8 cellular contexts compared by ENCODE assay signal in the genomic region with DNA sequence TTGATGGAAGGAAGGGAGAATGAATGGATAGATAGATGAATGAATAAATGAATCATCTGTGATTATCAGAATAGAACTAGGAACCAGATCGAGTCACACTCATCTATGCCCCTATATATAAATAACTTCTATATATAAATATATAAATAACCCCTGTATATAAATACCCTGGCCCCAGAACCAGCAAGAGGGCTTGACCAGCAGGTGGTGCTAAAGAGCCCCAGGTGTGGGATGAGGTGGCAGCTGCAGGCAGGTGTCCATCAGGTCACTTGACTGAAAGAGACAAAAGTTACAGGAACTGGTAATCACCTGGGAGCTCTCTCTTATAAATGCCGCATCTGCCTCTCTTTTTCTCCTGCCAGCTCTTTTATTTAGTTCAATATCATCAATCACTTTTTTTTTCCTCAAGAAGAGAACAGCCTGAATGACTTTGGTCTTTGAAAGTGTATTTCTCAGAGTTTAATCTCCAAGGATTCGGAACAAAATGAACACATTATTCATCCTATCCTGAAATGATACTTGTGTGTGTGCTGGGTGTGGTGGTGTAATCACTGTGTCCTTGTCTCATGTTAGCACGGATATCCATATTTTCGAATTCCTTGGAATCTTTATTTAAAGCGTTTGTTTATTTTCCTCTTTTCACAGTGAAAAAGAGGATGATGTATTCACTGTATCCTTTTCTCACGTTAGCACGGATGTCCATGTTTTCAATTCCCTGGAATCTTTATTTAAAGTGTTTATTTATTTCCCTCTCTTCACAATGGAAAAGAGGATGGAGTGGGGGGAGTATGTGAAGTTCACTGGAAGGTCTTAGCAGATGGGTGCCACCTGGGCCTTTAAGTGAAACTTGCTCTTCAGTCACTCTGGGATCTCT. TPM values are rescaled to one million over a fixed set of nuclear protein-coding genes. Genes with fewer than 3 reads are reported as not detected.
DNase-seq lines count a peak whose midpoint lies in the region; ATAC-seq and TF ChIP-seq lines count a peak whose summit lies in the region.

No MANE protein-coding gene starts in this region.

- H3K27me3 ChIP-seq in A673 (replicated peaks; ENCODE audit: insufficient read depth, low read depth, low read length, poor library complexity) (no peaks in the 10 kb centered on the region), colonic mucosa (no peaks in the 10 kb centered on the region), lower lobe of right lung (ENCODE audit: low read depth) (no peaks in the 10 kb centered on the region)

- DNase-seq in A673 (ENCODE audit: low spot score) (peak; percentile 52), NCI-H2029 treated with DMSO at 0.1 percent for 48 hours (lab: John Stamatoyannopoulos, UW) (peak; percentile 81), colonic mucosa (peak; percentile 87), lower lobe of right lung (peak; percentile 77)
- DNase-seq in activated CD4-positive, alpha-beta T cell treated with anti-CD3 and anti-CD28 coated beads for 36 hours, result peak; percentile 90
- peak; percentile 71 to 81 for DNase-seq in stimulated activated CD8-positive, alpha-beta memory T cell treated with anti-CD3 and anti-CD28 coated beads, Interleukin-2, amount 100 ng/mL, for 48 hours (ENCODE audit: low read depth in 2 of 2)

- H3K4me3 ChIP-seq in A673 (ENCODE audit: low read depth, low read length, poor library complexity, severe bottlenecking), result no peak overlapping the region
- H3K4me3 ChIP-seq in colonic mucosa, result no peak overlapping the region
- no peak overlapping the region for H3K4me3 ChIP-seq in lower lobe of right lung

- TF ChIP-seq CTCF in A673 (conservative IDR thresholded peaks at IDR 0.05; ENCODE audit: low read depth, low read length) (peak; percentile 81), colonic mucosa (IDR thresholded peaks at IDR 0.05) (peak; percentile 83), lower lobe of right lung (IDR thresholded peaks at IDR 0.05) (peak; percentile 83)

- CTCF ChIA-PET in A673 (lab: Charles Lee), result interaction anchor here (0.6 to 1.7 kb wide), 3 partner anchors 35 to 236 kb away, joined by 3 to 5 read pairs (median 3); partner anchors contain the start of gene ATG7
- CTCF ChIA-PET in activated CD4-positive, alpha-beta T cell treated with anti-CD3 and anti-CD28 coated beads for 36 hours (lab: Charles Lee), result interaction anchor here (0.8 to 4.9 kb wide), 11 partner anchors 13 to 415 kb away, joined by 3 to 46 read pairs (median 4); no protein-coding TSS in a partner anchor

- intact Hi-C loops in A673 (cut with micrococcal nuclease; ENCODE audit: unreplicated experiment) (loop anchor here (1.0 kb wide), 1 partner anchor 98 kb away; no protein-coding TSS in a partner anchor), colonic mucosa (cut with DNase I) (loop anchor here (5.0 kb wide), 1 partner anchor 100 kb away; no protein-coding TSS in a partner anchor), lower lobe of right lung (cut with DNase I) (no loop called here)
- intact Hi-C loops in activated CD4-positive, alpha-beta T cell treated with anti-CD3 and anti-CD28 coated beads for 36 hours (cut with DNase I, micrococcal nuclease), result loop anchor here (1.0 to 5.0 kb wide), 2 partner anchors 98 to 405 kb away; partner anchors contain the start of gene VGLL4 (in 2 of the 2)

- H3K4me1 Mint-ChIP-seq in activated CD4-positive, alpha-beta T cell treated with anti-CD3 and anti-CD28 coated beads for 36 hours, result peaks cover 46% of the 10 kb centered on the region

- H3K27ac Mint-ChIP-seq in activated CD4-positive, alpha-beta T cell treated with anti-CD3 and anti-CD28 coated beads for 36 hours, result no peak overlapping the region

- H3K4me1 ChIP-seq in A673 (ENCODE audit: insufficient read depth, low read length, poor library complexity, severe bottlenecking) (no peaks in the 10 kb centered on the region), colonic mucosa (no peaks in the 10 kb centered on the region), lower lobe of right lung (no peaks in the 10 kb centered on the region)

- no TSS peak for BruUV-seq in A673 (replicated peaks; lab: Mats Ljungman, UMichigan)

- no peaks in the 10 kb centered on the region for H3K9me3 ChIP-seq in A673 (ENCODE audit: low read depth, low read length, poor library complexity, severe bottlenecking)
- no peaks in the 10 kb centered on the region for H3K9me3 ChIP-seq in colonic mucosa
- H3K9me3 ChIP-seq in lower lobe of right lung, result no peaks in the 10 kb centered on the region

- peaks cover 23% of the 10 kb centered on the region for H3K27me3 Mint-ChIP-seq in activated CD4-positive, alpha-beta T cell treated with anti-CD3 and anti-CD28 coated beads for 36 hours

- H3K9ac ChIP-seq in colonic mucosa (ENCODE audit: low read depth in 2 of 2, low read length in 2 of 2), result no peak overlapping the region

- ATAC-seq in GM18517 (IDR thresholded peaks at IDR 0.05; ENCODE audit: unreplicated experiment) (peak; percentile 61), lower lobe of right lung (peak; percentile 79 to 84), HG03039 (IDR thresholded peaks at IDR 0.05; ENCODE audit: unreplicated experiment) (no peak)
- ATAC-seq in activated CD4-positive, alpha-beta T cell treated with anti-CD3 and anti-CD28 coated beads for 36 hours, result no peak

- POLR2A ChIA-PET in A673 (lab: Charles Lee; ENCODE audit: low non-redundant PET), result no interaction called here
- POLR2A ChIA-PET in activated CD4-positive, alpha-beta T cell treated with anti-CD3 and anti-CD28 coated beads for 36 hours (lab: Charles Lee), result no interaction called here

- H3K36me3 Mint-ChIP-seq in activated CD4-positive, alpha-beta T cell treated with anti-CD3 and anti-CD28 coated beads for 36 hours (ENCODE audit: low read depth), result peaks cover 2% of the 10 kb centered on the region

- H3K9me3 Mint-ChIP-seq in activated CD4-positive, alpha-beta T cell treated with anti-CD3 and anti-CD28 coated beads for 36 hours (ENCODE audit: low read depth), result peaks cover 9% of the 10 kb centered on the region

- H3K4me3 Mint-ChIP-seq in activated CD4-positive, alpha-beta T cell treated with anti-CD3 and anti-CD28 coated beads for 36 hours, result no peak overlapping the region

- H3K36me3 ChIP-seq in A673 (ENCODE audit: insufficient read depth, low read length, poor library complexity, severe bottlenecking), result no peaks in the 10 kb centered on the region
- no peaks in the 10 kb centered on the region for H3K36me3 ChIP-seq in colonic mucosa
- no peaks in the 10 kb centered on the region for H3K36me3 ChIP-seq in lower lobe of right lung

- H3K27ac ChIP-seq in A673 (ENCODE audit: low read depth, low read length, poor library complexity, severe bottlenecking) (no peak overlapping the region), colonic mucosa (no peak overlapping the region), lower lobe of right lung (no peak overlapping the region)

RNA-seq across cellular contexts. Expression of gene ATG7, which starts 35.4 kb away (rescaled TPM):
- total RNA-seq in A673 (2021) (30.9 and 33.8 TPM in 2 replicates), colonic mucosa (10 to 100 TPM; 31.9 to 32.0 TPM), lower lobe of right lung (61.7 TPM)
- 10 to 100 TPM; 31.6 to 34.5 TPM for total RNA-seq in activated CD4-positive, alpha-beta T cell treated with anti-CD3 and anti-CD28 coated beads for 36 hours

Comparison
In these comparisons a context has a peak if more than half of its experiments do, and no peak if none do; other contexts are left out.
1. ATAC-seq: peak in GM18517 (single experiment) and lower lobe of right lung (2 of 2); none in activated CD4-positive, alpha-beta T cell treated with anti-CD3 and anti-CD28 coated beads for 36 hours (single experiment) and HG03039 (single experiment).
2. Peak in every context shown above with its lines, with median percentiles within 50 percentile points of each other: DNase-seq and CTCF ChIP-seq.